In the genomic region with DNA sequence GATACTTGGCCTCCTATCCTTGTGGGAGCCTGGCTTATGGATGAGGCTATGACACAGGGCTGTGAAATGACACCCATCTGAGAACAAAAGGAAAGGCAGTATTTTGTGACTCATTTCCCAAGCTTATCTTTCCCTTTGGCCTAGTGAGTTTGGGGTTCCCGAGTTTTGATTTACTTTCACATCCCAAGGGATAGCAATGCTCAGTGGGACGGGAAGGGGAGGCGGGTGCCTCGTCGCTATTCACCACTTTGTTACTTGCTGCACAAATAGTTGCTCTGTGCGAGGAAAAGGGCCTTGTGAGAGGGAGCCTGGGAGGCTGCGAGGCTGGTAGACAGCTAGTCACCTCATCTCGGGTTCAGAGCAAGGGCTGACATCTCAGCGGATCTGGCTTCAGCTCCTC, we compare ENCODE assay signal across 2 cellular contexts.
TF ChIP-seq lines count a peak whose summit lies in the region.

No MANE protein-coding gene starts in this region.

TF ChIP-seq in SK-N-SH, 30 proteins besides CTCF, POLR2A, EP300 and RAD21 (continued from another document):
- TF ChIP-seq SIN3A (IDR thresholded peaks at IDR 0.05; ENCODE audit: borderline replicate concordance, low read depth, low read length) (no peak), TCF12 (IDR thresholded peaks at IDR 0.05) (no peak), FOSL2 (IDR thresholded peaks at IDR 0.05; ENCODE audit: borderline replicate concordance, low read depth) (no peak)

TF ChIP-seq in SK-N-SH treated with all-trans-retinoic acid at 6 μM for 48 hours, 23 proteins besides CTCF, POLR2A, EP300 and RAD21 (continued from another document):
- TF ChIP-seq, protein P1, sequence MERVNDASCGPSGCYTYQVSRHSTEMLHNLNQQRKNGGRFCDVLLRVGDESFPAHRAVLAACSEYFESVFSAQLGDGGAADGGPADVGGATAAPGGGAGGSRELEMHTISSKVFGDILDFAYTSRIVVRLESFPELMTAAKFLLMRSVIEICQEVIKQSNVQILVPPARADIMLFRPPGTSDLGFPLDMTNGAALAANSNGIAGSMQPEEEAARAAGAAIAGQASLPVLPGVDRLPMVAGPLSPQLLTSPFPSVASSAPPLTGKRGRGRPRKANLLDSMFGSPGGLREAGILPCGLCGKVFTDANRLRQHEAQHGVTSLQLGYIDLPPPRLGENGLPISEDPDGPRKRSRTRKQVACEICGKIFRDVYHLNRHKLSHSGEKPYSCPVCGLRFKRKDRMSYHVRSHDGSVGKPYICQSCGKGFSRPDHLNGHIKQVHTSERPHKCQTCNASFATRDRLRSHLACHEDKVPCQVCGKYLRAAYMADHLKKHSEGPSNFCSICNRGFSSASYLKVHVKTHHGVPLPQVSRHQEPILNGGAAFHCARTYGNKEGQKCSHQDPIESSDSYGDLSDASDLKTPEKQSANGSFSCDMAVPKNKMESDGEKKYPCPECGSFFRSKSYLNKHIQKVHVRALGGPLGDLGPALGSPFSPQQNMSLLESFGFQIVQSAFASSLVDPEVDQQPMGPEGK (CRISPR knock-in tag; IDR thresholded peaks at IDR 0.05; ENCODE audit: borderline replicate concordance) = no peak
